ENCODE assay signal across 1 cellular context in the genomic region with DNA sequence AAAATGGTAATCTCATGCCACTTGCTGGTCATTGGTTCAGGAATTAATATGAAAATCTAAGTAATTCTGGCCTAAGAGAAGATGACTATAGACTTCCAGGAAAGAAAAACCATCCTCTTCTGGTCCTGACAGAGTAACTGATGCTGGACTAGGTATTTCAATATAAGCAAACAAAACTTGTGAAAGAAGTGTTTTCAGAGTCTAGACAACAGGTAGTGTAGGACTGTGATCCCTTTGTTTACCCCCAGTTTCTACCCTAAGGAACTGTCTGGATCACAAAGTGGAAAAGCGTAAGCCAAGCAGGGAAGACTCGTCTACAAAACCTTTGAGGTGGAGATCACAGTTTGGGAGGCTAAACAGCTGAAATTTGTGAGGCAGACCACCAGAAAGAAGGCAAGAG.
TF ChIP-seq lines count a peak whose summit lies in the region.

No MANE protein-coding gene starts in this region.

TF ChIP-seq in HepG2, 621 proteins besides CTCF, POLR2A, EP300 and RAD21 (continued from another document and continues in another):
- TF ChIP-seq, protein P1, sequence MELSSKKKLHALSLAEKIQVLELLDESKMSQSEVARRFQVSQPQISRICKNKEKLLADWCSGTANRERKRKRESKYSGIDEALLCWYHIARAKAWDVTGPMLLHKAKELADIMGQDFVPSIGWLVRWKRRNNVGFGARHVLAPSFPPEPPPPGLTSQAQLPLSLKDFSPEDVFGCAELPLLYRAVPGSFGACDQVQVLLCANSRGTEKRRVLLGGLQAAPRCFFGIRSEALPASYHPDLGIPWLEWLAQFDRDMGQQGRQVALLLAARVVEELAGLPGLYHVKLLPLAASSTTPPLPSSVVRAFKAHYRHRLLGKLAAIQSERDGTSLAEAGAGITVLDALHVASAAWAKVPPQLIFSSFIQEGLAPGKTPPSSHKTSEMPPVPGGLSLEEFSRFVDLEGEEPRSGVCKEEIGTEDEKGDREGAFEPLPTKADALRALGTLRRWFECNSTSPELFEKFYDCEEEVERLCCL (CRISPR knock-in tag; IDR thresholded peaks at IDR 0.05; ENCODE audit: borderline replicate concordance) = no peak
- TF ChIP-seq TARDBP (CRISPR knock-in tag; IDR thresholded peaks at IDR 0.05) = peak; percentile 30; the same call in 1 of the 2 replicates
- no peak for TF ChIP-seq SOX13 (IDR thresholded peaks at IDR 0.05)
- TF ChIP-seq SOX13 (CRISPR knock-in tag; conservative IDR thresholded peaks at IDR 0.05 in 1 of 2, IDR thresholded peaks at IDR 0.05 in 1 of 2) = peak in 1 of 2 experiments; percentile 84; a peak in 2 of 4 replicates
- TF ChIP-seq DNMT1 (CRISPR knock-in tag; IDR thresholded peaks at IDR 0.05) = no peak
- no peak for TF ChIP-seq ATAD3A (CRISPR knock-in tag; IDR thresholded peaks at IDR 0.05)
- no peak for TF ChIP-seq ZNF558 (CRISPR knock-in tag; IDR thresholded peaks at IDR 0.05; ENCODE audit: borderline replicate concordance)
- TF ChIP-seq BORCS8-MEF2B (CRISPR knock-in tag; IDR thresholded peaks at IDR 0.05) = no peak
- TF ChIP-seq NAIF1 (CRISPR knock-in tag; IDR thresholded peaks at IDR 0.05; ENCODE audit: borderline replicate concordance) = no peak
- TF ChIP-seq ZFAT (CRISPR knock-in tag; conservative IDR thresholded peaks at IDR 0.05) = no peak
- TF ChIP-seq ZNF781 (CRISPR knock-in tag; IDR thresholded peaks at IDR 0.05; ENCODE audit: borderline replicate concordance, not compliant biosample characterization) = no peak
- TF ChIP-seq ZNF775 (CRISPR knock-in tag; IDR thresholded peaks at IDR 0.05; ENCODE audit: borderline replicate concordance) = no peak
- TF ChIP-seq, protein P2, sequence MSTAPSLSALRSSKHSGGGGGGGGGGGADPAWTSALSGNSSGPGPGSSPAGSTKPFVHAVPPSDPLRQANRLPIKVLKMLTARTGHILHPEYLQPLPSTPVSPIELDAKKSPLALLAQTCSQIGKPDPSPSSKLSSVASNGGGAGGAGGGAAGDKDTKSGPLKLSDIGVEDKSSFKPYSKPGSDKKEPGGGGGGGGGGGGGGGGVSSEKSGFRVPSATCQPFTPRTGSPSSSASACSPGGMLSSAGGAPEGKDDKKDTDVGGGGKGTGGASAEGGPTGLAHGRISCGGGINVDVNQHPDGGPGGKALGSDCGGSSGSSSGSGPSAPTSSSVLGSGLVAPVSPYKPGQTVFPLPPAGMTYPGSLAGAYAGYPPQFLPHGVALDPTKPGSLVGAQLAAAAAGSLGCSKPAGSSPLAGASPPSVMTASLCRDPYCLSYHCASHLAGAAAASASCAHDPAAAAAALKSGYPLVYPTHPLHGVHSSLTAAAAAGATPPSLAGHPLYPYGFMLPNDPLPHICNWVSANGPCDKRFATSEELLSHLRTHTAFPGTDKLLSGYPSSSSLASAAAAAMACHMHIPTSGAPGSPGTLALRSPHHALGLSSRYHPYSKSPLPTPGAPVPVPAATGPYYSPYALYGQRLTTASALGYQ (CRISPR knock-in tag; IDR thresholded peaks at IDR 0.05) = no peak
- TF ChIP-seq ZSCAN9 (CRISPR knock-in tag; IDR thresholded peaks at IDR 0.05; ENCODE audit: borderline replicate concordance) = no peak
- TF ChIP-seq ZNF746 (CRISPR knock-in tag; IDR thresholded peaks at IDR 0.05) = no peak
- no peak for TF ChIP-seq YY1 (IDR thresholded peaks at IDR 0.05; ENCODE audit: insufficient read depth, insufficient replicate concordance, low read depth, low read length)
- no peak for TF ChIP-seq ZNF230 (CRISPR knock-in tag; IDR thresholded peaks at IDR 0.05)
- TF ChIP-seq CCDC6 (CRISPR knock-in tag; IDR thresholded peaks at IDR 0.05) = no peak
- TF ChIP-seq, protein P3, sequence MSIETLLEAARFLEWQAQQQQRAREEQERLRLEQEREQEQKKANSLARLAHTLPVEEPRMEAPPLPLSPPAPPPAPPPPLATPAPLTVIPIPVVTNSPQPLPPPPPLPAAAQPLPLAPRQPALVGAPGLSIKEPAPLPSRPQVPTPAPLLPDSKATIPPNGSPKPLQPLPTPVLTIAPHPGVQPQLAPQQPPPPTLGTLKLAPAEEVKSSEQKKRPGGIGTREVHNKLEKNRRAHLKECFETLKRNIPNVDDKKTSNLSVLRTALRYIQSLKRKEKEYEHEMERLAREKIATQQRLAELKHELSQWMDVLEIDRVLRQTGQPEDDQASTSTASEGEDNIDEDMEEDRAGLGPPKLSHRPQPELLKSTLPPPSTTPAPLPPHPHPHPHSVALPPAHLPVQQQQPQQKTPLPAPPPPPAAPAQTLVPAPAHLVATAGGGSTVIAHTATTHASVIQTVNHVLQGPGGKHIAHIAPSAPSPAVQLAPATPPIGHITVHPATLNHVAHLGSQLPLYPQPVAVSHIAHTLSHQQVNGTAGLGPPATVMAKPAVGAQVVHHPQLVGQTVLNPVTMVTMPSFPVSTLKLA (IDR thresholded peaks at IDR 0.05) = no peak
- no peak for TF ChIP-seq SRY (CRISPR knock-in tag; IDR thresholded peaks at IDR 0.05)
- TF ChIP-seq, protein P4, sequence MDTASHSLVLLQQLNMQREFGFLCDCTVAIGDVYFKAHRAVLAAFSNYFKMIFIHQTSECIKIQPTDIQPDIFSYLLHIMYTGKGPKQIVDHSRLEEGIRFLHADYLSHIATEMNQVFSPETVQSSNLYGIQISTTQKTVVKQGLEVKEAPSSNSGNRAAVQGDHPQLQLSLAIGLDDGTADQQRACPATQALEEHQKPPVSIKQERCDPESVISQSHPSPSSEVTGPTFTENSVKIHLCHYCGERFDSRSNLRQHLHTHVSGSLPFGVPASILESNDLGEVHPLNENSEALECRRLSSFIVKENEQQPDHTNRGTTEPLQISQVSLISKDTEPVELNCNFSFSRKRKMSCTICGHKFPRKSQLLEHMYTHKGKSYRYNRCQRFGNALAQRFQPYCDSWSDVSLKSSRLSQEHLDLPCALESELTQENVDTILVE (CRISPR knock-in tag; IDR thresholded peaks at IDR 0.05) = no peak
- no peak for TF ChIP-seq RBFOX2 (IDR thresholded peaks at IDR 0.05; ENCODE audit: low read depth, low read length)
- 0 out of 2 replicates have a peak, but pooled peaks have one; percentile 44 for TF ChIP-seq RCOR2 (CRISPR knock-in tag; IDR thresholded peaks at IDR 0.05)
- TF ChIP-seq, protein P5, sequence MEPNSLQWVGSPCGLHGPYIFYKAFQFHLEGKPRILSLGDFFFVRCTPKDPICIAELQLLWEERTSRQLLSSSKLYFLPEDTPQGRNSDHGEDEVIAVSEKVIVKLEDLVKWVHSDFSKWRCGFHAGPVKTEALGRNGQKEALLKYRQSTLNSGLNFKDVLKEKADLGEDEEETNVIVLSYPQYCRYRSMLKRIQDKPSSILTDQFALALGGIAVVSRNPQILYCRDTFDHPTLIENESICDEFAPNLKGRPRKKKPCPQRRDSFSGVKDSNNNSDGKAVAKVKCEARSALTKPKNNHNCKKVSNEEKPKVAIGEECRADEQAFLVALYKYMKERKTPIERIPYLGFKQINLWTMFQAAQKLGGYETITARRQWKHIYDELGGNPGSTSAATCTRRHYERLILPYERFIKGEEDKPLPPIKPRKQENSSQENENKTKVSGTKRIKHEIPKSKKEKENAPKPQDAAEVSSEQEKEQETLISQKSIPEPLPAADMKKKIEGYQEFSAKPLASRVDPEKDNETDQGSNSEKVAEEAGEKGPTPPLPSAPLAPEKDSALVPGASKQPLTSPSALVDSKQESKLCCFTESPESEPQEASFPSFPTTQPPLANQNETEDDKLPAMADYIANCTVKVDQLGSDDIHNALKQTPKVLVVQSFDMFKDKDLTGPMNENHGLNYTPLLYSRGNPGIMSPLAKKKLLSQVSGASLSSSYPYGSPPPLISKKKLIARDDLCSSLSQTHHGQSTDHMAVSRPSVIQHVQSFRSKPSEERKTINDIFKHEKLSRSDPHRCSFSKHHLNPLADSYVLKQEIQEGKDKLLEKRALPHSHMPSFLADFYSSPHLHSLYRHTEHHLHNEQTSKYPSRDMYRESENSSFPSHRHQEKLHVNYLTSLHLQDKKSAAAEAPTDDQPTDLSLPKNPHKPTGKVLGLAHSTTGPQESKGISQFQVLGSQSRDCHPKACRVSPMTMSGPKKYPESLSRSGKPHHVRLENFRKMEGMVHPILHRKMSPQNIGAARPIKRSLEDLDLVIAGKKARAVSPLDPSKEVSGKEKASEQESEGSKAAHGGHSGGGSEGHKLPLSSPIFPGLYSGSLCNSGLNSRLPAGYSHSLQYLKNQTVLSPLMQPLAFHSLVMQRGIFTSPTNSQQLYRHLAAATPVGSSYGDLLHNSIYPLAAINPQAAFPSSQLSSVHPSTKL (CRISPR knock-in tag; IDR thresholded peaks at IDR 0.05) = peak; percentile 84
- TF ChIP-seq, protein P6, sequence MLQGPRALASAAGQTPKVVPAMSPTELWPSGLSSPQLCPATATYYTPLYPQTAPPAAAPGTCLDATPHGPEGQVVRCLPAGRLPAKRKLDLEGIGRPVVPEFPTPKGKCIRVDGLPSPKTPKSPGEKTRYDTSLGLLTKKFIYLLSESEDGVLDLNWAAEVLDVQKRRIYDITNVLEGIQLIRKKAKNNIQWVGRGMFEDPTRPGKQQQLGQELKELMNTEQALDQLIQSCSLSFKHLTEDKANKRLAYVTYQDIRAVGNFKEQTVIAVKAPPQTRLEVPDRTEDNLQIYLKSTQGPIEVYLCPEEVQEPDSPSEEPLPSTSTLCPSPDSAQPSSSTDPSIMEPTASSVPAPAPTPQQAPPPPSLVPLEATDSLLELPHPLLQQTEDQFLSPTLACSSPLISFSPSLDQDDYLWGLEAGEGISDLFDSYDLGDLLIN (CRISPR knock-in tag; IDR thresholded peaks at IDR 0.05; ENCODE audit: borderline replicate concordance) = no peak
- no peak for TF ChIP-seq MYNN (CRISPR knock-in tag; IDR thresholded peaks at IDR 0.05; ENCODE audit: low read depth)
- no peak for TF ChIP-seq ZNF788 (CRISPR knock-in tag; IDR thresholded peaks at IDR 0.05; ENCODE audit: borderline replicate concordance)
- TF ChIP-seq, protein P7, sequence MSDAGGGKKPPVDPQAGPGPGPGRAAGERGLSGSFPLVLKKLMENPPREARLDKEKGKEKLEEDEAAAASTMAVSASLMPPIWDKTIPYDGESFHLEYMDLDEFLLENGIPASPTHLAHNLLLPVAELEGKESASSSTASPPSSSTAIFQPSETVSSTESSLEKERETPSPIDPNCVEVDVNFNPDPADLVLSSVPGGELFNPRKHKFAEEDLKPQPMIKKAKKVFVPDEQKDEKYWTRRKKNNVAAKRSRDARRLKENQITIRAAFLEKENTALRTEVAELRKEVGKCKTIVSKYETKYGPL (CRISPR knock-in tag; IDR thresholded peaks at IDR 0.05) = no peak
- no peak for TF ChIP-seq ZNF776 (CRISPR knock-in tag; IDR thresholded peaks at IDR 0.05)
- TF ChIP-seq, protein P8, sequence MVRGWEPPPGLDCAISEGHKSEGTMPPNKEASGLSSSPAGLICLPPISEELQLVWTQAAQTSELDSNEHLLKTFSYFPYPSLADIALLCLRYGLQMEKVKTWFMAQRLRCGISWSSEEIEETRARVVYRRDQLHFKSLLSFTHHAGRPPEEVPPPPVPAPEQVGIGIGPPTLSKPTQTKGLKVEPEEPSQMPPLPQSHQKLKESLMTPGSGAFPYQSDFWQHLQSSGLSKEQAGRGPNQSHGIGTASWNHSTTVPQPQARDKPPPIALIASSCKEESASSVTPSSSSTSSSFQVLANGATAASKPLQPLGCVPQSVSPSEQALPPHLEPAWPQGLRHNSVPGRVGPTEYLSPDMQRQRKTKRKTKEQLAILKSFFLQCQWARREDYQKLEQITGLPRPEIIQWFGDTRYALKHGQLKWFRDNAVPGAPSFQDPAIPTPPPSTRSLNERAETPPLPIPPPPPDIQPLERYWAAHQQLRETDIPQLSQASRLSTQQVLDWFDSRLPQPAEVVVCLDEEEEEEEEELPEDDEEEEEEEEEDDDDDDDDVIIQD (CRISPR knock-in tag; IDR thresholded peaks at IDR 0.05; ENCODE audit: low read depth) = no peak
- TF ChIP-seq KLF9 (CRISPR knock-in tag; IDR thresholded peaks at IDR 0.05; ENCODE audit: low read depth) = no peak
- no peak for TF ChIP-seq FOXM1 (CRISPR knock-in tag; IDR thresholded peaks at IDR 0.05)
- TF ChIP-seq SOX6 (IDR thresholded peaks at IDR 0.05) = no peak
- TF ChIP-seq SOX6 (CRISPR knock-in tag; IDR thresholded peaks at IDR 0.05) = peak; percentile 83
- no peak for TF ChIP-seq ARNTL (CRISPR knock-in tag; IDR thresholded peaks at IDR 0.05)
- TF ChIP-seq CREM (IDR thresholded peaks at IDR 0.05) = no peak
- no peak for TF ChIP-seq CREM (CRISPR knock-in tag; IDR thresholded peaks at IDR 0.05)
- TF ChIP-seq, protein P9, sequence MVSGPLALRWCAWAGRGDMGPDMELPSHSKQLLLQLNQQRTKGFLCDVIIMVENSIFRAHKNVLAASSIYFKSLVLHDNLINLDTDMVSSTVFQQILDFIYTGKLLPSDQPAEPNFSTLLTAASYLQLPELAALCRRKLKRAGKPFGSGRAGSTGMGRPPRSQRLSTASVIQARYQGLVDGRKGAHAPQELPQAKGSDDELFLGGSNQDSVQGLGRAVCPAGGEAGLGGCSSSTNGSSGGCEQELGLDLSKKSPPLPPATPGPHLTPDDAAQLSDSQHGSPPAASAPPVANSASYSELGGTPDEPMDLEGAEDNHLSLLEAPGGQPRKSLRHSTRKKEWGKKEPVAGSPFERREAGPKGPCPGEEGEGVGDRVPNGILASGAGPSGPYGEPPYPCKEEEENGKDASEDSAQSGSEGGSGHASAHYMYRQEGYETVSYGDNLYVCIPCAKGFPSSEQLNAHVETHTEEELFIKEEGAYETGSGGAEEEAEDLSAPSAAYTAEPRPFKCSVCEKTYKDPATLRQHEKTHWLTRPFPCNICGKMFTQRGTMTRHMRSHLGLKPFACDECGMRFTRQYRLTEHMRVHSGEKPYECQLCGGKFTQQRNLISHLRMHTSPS (CRISPR knock-in tag; IDR thresholded peaks at IDR 0.05; ENCODE audit: low read depth) = no peak
- TF ChIP-seq, protein P10, sequence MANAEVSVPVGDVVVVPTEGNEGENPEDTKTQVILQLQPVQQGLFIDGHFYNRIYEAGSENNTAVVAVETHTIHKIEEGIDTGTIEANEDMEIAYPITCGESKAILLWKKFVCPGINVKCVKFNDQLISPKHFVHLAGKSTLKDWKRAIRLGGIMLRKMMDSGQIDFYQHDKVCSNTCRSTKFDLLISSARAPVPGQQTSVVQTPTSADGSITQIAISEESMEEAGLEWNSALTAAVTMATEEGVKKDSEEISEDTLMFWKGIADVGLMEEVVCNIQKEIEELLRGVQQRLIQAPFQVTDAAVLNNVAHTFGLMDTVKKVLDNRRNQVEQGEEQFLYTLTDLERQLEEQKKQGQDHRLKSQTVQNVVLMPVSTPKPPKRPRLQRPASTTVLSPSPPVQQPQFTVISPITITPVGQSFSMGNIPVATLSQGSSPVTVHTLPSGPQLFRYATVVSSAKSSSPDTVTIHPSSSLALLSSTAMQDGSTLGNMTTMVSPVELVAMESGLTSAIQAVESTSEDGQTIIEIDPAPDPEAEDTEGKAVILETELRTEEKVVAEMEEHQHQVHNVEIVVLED (CRISPR knock-in tag; IDR thresholded peaks at IDR 0.05; ENCODE audit: borderline replicate concordance) = no peak
- TF ChIP-seq, protein P11, sequence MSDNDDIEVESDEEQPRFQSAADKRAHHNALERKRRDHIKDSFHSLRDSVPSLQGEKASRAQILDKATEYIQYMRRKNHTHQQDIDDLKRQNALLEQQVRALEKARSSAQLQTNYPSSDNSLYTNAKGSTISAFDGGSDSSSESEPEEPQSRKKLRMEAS (IDR thresholded peaks at IDR 0.05) = no peak
- TF ChIP-seq EZH2 (conservative IDR thresholded peaks at IDR 0.05; ENCODE audit: low read depth, low read length) = no peak
- no peak for TF ChIP-seq ZKSCAN8 (CRISPR knock-in tag; IDR thresholded peaks at IDR 0.05; ENCODE audit: borderline replicate concordance)
- no peak for TF ChIP-seq ZNF616 (CRISPR knock-in tag; IDR thresholded peaks at IDR 0.05; ENCODE audit: low read depth)
- no peak for TF ChIP-seq MAFF (IDR thresholded peaks at IDR 0.05; ENCODE audit: low read depth, low read length)
- peak; percentile 83 for TF ChIP-seq FOXO1 (CRISPR knock-in tag; IDR thresholded peaks at IDR 0.05)
- no peak for TF ChIP-seq RAD51 (IDR thresholded peaks at IDR 0.05; ENCODE audit: borderline replicate concordance)
- no peak for TF ChIP-seq ZNF337 (CRISPR knock-in tag; IDR thresholded peaks at IDR 0.05; ENCODE audit: borderline replicate concordance, low read depth)
- no peak for TF ChIP-seq ZFP90 (CRISPR knock-in tag; IDR thresholded peaks at IDR 0.05; ENCODE audit: borderline replicate concordance)
- TF ChIP-seq ZNF563 (CRISPR knock-in tag; IDR thresholded peaks at IDR 0.05) = no peak
